9 cellular contexts compared by ENCODE assay signal in genomic region chr2:218781691-218782528, GRCh38. TPM values are rescaled to one million over a fixed set of nuclear protein-coding genes. Genes with fewer than 3 reads are reported as not detected.
DNase-seq lines count a peak whose midpoint lies in the region; FAIRE-seq and TF ChIP-seq lines count a peak whose summit lies in the region.
"Had no signal": no experiment of that assay in that cellular context is flagged by ENCODE, and none has a peak within 500 bp of the region (broad histone marks: within the 10 kb centered on the region; RNA-seq: fewer than 3 reads in every experiment).

Gene CYP27A1, plus strand, starts transcription at chr2:218782147. Its CDS starts 36 bp downstream, at chr2:218782183.

- no peak for TF ChIP-seq CTCF in fibroblast of mammary gland (conservative IDR thresholded peaks at IDR 0.05; ENCODE audit: control insufficient read depth, insufficient read depth, low read depth, low read length)

- peak; percentile 44 for DNase-seq in EH (ENCODE audit: low read depth)
- DNase-seq in NT2/D1 (ENCODE audit: low read depth, low spot score) = peak; percentile 23
- DNase-seq in fibroblast of mammary gland (ENCODE audit: low read depth) = peak; percentile 29
- DNase-seq in ureter (ENCODE audit: low spot score) = peak; percentile 47
- no peak for DNase-seq in NOMO-1 treated with dmso at 0.1 percent for 144 hours (lab: John Stamatoyannopoulos, UW; ENCODE audit: unreplicated experiment)
- DNase-seq in activated CD4-positive, alpha-beta T cell treated with anti-CD3 and anti-CD28 coated beads for 1 hour = no peak
- no peak for DNase-seq in urothelium cell line (ENCODE audit: low spot score)

- H3K36me3 ChIP-seq in NT2/D1 (ENCODE audit: insufficient read depth, insufficient read length, low read length) = no peaks in the 10 kb centered on the region
- H3K36me3 ChIP-seq in muscle layer of colon (ENCODE audit: insufficient read depth, low read length) = no peaks in the 10 kb centered on the region

- FAIRE-seq in urothelium cell line (lab: Jason Lieb, UNC) = no peak

- no peaks in the 10 kb centered on the region for H3K4me1 ChIP-seq in NT2/D1 (ENCODE audit: insufficient read depth, insufficient read length)
- peaks cover 4% of the 10 kb centered on the region for H3K4me1 ChIP-seq in muscle layer of colon (ENCODE audit: insufficient read depth, low read length)

- H3K27me3 ChIP-seq in NT2/D1 (ENCODE audit: insufficient read depth, insufficient read length) (peaks cover 38% of the 10 kb centered on the region), muscle layer of colon (ENCODE audit: control insufficient read depth in 1 of 2, insufficient read depth in 2 of 2, low read length in 2 of 2) (peaks cover 0 to 5% of the 10 kb centered on the region in 2 donors)

- H3K9me3 ChIP-seq in NT2/D1 (ENCODE audit: insufficient read depth, low read length) = peaks cover 12% of the 10 kb centered on the region; the same call in 1 of the 2 replicates
- no peaks in the 10 kb centered on the region for H3K9me3 ChIP-seq in muscle layer of colon (ENCODE audit: low read length)

- H3K27ac ChIP-seq in muscle layer of colon (ENCODE audit: low read depth, low read length) = peak within 1 kb of the TSS; percentile 73
- H3K27ac ChIP-seq: HL-60 had no signal

- peak within 1 kb of the TSS; percentile 70 for H3K4me3 ChIP-seq in NT2/D1 (ENCODE audit: insufficient read length, low read depth)
- H3K4me3 ChIP-seq in fibroblast of mammary gland (ENCODE audit: control insufficient read depth, low read depth, low read length) = peak within 1 kb of the TSS; percentile 56
- H3K4me3 ChIP-seq in muscle layer of colon (ENCODE audit: low read depth in 1 of 2, low read length in 2 of 2) = peak within 1 kb of the TSS; percentile 48 to 85

- H3K9ac ChIP-seq in NT2/D1 (ENCODE audit: insufficient read length, low read depth) (peak within 1 kb of the TSS; percentile 95), muscle layer of colon (ENCODE audit: low read length) (peak within 1 kb of the TSS; percentile 47)

RNA-seq across cellular contexts. Expression of gene CYP27A1, which starts in this region (rescaled TPM):
- total RNA-seq in ureter = 16.4 TPM

Comparison
In these comparisons a context has a peak if more than half of its experiments do, and no peak if none do; other contexts are left out.
1. DNase-seq: peak in EH (single experiment), NT2/D1 (single experiment), fibroblast of mammary gland (single experiment) and ureter (single experiment); none in NOMO-1 treated with dmso at 0.1 percent for 144 hours (single experiment), activated CD4-positive, alpha-beta T cell treated with anti-CD3 and anti-CD28 coated beads for 1 hour (single experiment) and urothelium cell line (single experiment).
2. Peak in every context shown above with its lines, with median percentiles within 50 percentile points of each other: H3K4me3 ChIP-seq.